7 cellular contexts compared by ENCODE assay signal in the genomic region with DNA sequence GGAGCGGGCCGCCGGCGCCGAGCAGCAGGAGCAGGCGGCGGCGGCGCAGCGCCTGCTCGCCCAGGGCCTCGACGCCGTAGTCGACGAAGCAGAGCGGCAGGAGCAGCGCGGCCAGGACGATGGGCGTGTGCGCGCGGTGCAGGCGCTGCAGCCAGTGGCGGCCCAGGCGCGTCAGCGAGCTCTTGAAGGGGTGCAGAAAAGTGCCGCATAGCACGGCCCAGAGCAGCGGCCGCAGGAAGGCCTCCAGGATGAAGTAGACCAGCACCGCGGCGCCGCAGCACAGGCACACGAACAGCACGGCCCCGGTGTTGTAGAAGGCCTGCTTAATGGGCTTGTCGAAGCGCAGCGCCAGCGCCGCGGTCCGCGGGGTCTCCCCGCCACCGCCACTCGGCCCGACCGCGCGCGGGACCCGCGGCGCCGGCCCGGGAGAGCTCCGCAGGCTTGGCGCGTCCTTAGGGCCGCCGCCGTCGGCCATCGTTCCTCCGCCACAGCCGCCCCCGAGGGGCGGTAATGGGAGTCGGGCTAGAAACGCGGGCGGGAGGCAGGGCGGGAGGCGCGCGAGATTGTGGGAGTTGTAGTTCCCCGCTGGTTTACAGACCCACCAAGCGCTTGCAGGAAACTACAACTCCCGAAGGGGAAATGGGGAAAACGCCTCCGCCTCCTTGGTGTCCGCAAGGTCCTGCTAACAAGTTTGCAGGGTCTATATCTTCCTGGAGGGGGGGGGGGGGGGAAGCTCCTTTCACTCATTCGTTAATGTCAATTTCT. TPM values are rescaled to one million over a fixed set of nuclear protein-coding genes. Genes with fewer than 3 reads are reported as not detected.
A peak's percentile ranks its signal among the peaks of the same experiment; 100 is the strongest.
DNase-seq lines count a peak whose midpoint lies in the region; ATAC-seq, FAIRE-seq and TF ChIP-seq lines count a peak whose summit lies in the region.

TSS of gene TMEM245 (minus strand) at position 509 of the 765 bp plus-strand sequence. CDS start at position 475, 34 bp downstream.

- peak within 1 kb of the TSS; percentile 90 for H3K9ac ChIP-seq in astrocyte (ENCODE audit: low read length)

- H3K79me2 ChIP-seq in astrocyte (ENCODE audit: insufficient read depth, low read length): peaks cover 48% of the 10 kb centered on the region

- H3K9me3 Mint-ChIP-seq in astrocyte (ENCODE audit: unreplicated experiment): no peaks in the 10 kb centered on the region

- DNase-seq in NCI-H2029 (lab: John Stamatoyannopoulos, UW) (peak; percentile 98), T-helper 22 cell (ENCODE audit: low read depth) (peak; percentile 93), astrocyte (ENCODE audit: low read depth) (peak; percentile 99), hepatic stellate cell (ENCODE audit: low spot score) (peak; percentile 92), renal cortical epithelial cell (ENCODE audit: low read depth) (peak; percentile 99)

- peaks cover 18% of the 10 kb centered on the region for H3K4me1 Mint-ChIP-seq in astrocyte (ENCODE audit: low read depth, unreplicated experiment)

- peaks cover 13% of the 10 kb centered on the region for H3K4me1 ChIP-seq in astrocyte (ENCODE audit: insufficient read depth, low read length)

- no peaks in the 10 kb centered on the region for H3K9me3 ChIP-seq in astrocyte (ENCODE audit: insufficient read depth, low read depth, low read length)

- TF ChIP-seq CTCF in astrocyte (IDR thresholded peaks at IDR 0.05; ENCODE audit: insufficient read depth, low read depth, low read length): no peak

- ATAC-seq in GM18505 (IDR thresholded peaks at IDR 0.05; ENCODE audit: unreplicated experiment) (peak; percentile 92), HG02973 (IDR thresholded peaks at IDR 0.05; ENCODE audit: unreplicated experiment) (peak; percentile 90)

- no peaks in the 10 kb centered on the region for H3K36me3 ChIP-seq in astrocyte (ENCODE audit: insufficient read depth, low read length)

- peak within 1 kb of the TSS; percentile 80 for H2AFZ ChIP-seq in astrocyte (ENCODE audit: low read depth, low read length)

- H3K4me3 Mint-ChIP-seq in astrocyte (ENCODE audit: unreplicated experiment): peak within 1 kb of the TSS; percentile 96

- H3K4me3 ChIP-seq in astrocyte (ENCODE audit: insufficient read depth, low read depth, low read length): peak within 1 kb of the TSS; percentile 84

- peak within 1 kb of the TSS; percentile 95 for H3K4me2 ChIP-seq in astrocyte (ENCODE audit: low read length)

- H3K27me3 ChIP-seq in astrocyte (ENCODE audit: insufficient read depth, low read length): no peaks in the 10 kb centered on the region

- peak within 1 kb of the TSS; percentile 80 for H3K27ac ChIP-seq in astrocyte (ENCODE audit: low read depth, low read length)

- H3K27me3 Mint-ChIP-seq in astrocyte (ENCODE audit: low read depth, unreplicated experiment): peaks cover 2% of the 10 kb centered on the region

- peak within 1 kb of the TSS; percentile 85 for H3K27ac Mint-ChIP-seq in astrocyte (ENCODE audit: unreplicated experiment)

- FAIRE-seq in astrocyte (lab: Jason Lieb, UNC): no peak

- peak; percentile 89 for TF ChIP-seq POLR2A in GM18505 (IDR thresholded peaks at IDR 0.05; ENCODE audit: borderline replicate concordance, extremely low read depth, insufficient read depth, insufficient read length)

- H4K20me1 ChIP-seq in astrocyte (ENCODE audit: insufficient read depth, low read length): peaks cover 44% of the 10 kb centered on the region

- peaks cover 2% of the 10 kb centered on the region for H3K36me3 Mint-ChIP-seq in astrocyte (ENCODE audit: low read depth, unreplicated experiment)

RNA-seq across cellular contexts. Expression of gene TMEM245, which starts in this region (rescaled TPM):
- 52.2 and 54.1 TPM in 2 replicates for total RNA-seq in astrocyte
- 87.3 and 168 TPM in 2 replicates for total RNA-seq in renal cortical epithelial cell

Comparison
In these comparisons a context has a peak if more than half of its experiments do, and no peak if none do; other contexts are left out.
1. Peak in every context shown above with its lines: DNase-seq, ATAC-seq, H3K4me3 ChIP-seq and H3K27ac ChIP-seq.